In the genomic region with DNA sequence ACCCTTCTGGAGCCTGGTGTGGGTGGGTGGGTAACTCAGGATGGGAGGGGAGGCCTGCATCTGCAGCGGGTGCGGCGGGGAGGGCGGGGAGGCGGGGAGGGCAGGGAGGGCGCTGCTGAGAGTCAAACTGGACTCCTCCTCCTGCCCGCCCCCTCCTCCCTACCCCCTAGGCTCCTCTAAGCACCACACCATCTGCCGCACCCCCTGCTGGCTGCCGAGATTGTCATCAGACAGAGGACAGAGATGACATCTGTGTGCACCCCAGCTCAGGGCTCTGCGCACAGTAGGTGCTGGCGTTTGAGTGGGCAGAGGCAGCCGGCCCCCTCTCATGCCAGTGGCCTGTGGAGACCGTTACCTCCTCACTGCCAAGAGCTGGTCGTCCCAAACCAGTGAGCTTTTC, we compare ENCODE assay signal across 1 cellular context.
TF ChIP-seq lines count a peak whose summit lies in the region.

No MANE protein-coding gene starts in this region.

TF ChIP-seq in HepG2, 621 proteins besides CTCF, POLR2A, EP300 and RAD21:
- TF ChIP-seq HIVEP1 (CRISPR knock-in tag; IDR thresholded peaks at IDR 0.05), result no peak
- TF ChIP-seq ZNF260 (CRISPR knock-in tag; IDR thresholded peaks at IDR 0.05; ENCODE audit: borderline replicate concordance, low read depth), result no peak
